In genomic region chr9:5186416-5187169, GRCh38 we compare ENCODE assay signal across 8 cellular contexts. TPM values are rescaled to one million over a fixed set of nuclear protein-coding genes. Genes with fewer than 3 reads are reported as not detected.
DNase-seq lines count a peak whose midpoint lies in the region; ATAC-seq, FAIRE-seq and TF ChIP-seq lines count a peak whose summit lies in the region.

No MANE protein-coding gene starts in this region.

- H2AFZ ChIP-seq in DND-41 (ENCODE audit: low read depth, low read length) = no peak overlapping the region

- H3K36me3 ChIP-seq in DND-41 (ENCODE audit: insufficient read depth, low read length) = no peaks in the 10 kb centered on the region
- H3K36me3 ChIP-seq in Panc1 (ENCODE audit: control insufficient read depth, insufficient read depth, low read length) = no peaks in the 10 kb centered on the region

- H3K9me3 ChIP-seq in DND-41 (ENCODE audit: insufficient read depth, low read length, severe bottlenecking) (no peaks in the 10 kb centered on the region), Panc1 (ENCODE audit: control insufficient read depth, insufficient read depth, low read depth, low read length) (no peaks in the 10 kb centered on the region)

- intact Hi-C loops in Panc1 (cut with micrococcal nuclease; ENCODE audit: unreplicated experiment) (loop anchor here (5.0 kb wide), 2 partner anchors 241 to 256 kb away; no protein-coding TSS in a partner anchor), posterior cingulate gyrus (cut with DNase I) (loop anchor here (5.0 kb wide), 2 partner anchors 256 to 406 kb away; no protein-coding TSS in a partner anchor)

- no peak overlapping the region for H3K9ac ChIP-seq in DND-41 (ENCODE audit: low read depth, low read length)

- H3K4me2 ChIP-seq in DND-41 (ENCODE audit: insufficient read depth, low read length) = no peak overlapping the region

- DNase-seq in DND-41 = peak; percentile 70
- peak; percentile 69 for DNase-seq in HT1080 (ENCODE audit: low read depth)
- DNase-seq in Panc1 (ENCODE audit: low read depth, low spot score) = no peak
- peak; percentile 81 for DNase-seq in activated effector memory CD4-positive, alpha-beta T cell treated with anti-CD3 and anti-CD28 coated beads, Interleukin-2, amount 50 U/mL, for 16 hours
- peak; percentile 41 for DNase-seq in frontal cortex (ENCODE audit: low spot score in 2 of 2)
- DNase-seq in posterior cingulate gyrus = peak in 7 of 10 donors; percentile 7 to 87 (median 42)

- ATAC-seq in DND-41 (ENCODE audit: insufficient read depth, low read depth) (peak; percentile 100), Panc1 (0 out of 2 replicates have a peak, but pooled peaks have one; percentile 62), GM21576 (IDR thresholded peaks at IDR 0.05; ENCODE audit: unreplicated experiment) (no peak), HG03439 (IDR thresholded peaks at IDR 0.05; ENCODE audit: unreplicated experiment) (no peak)

- POLR2A ChIA-PET in Panc1 (lab: Charles Lee) = no interaction called here

- BruUV-seq in Panc1 (replicated peaks; lab: Mats Ljungman, UMichigan) = no TSS peak

- H3K4me3 ChIP-seq in DND-41 (ENCODE audit: low read depth in 1 of 2, low read length in 2 of 2) (no peak overlapping the region), Panc1 (ENCODE audit: low read depth in 2 of 2, low read length in 2 of 2) (no peak overlapping the region)

- no peaks in the 10 kb centered on the region for H3K79me2 ChIP-seq in DND-41 (ENCODE audit: insufficient read depth, low read length)

- in situ Hi-C loops in Panc1 (cut with HindIII; ENCODE audit: low pct_unique_long_range_greater_than_20kb, low sequenced_read_pairs) = no loop called here

- peak; percentile 88 for TF ChIP-seq CTCF in DND-41 (IDR thresholded peaks at IDR 0.05; ENCODE audit: borderline replicate concordance, extremely low read depth, low read length, poor library complexity, severe bottlenecking)
- TF ChIP-seq CTCF in Panc1 (IDR thresholded peaks at IDR 0.05) = peak; percentile 66

- no peaks in the 10 kb centered on the region for H4K20me1 ChIP-seq in DND-41 (ENCODE audit: insufficient read depth, low read length)

- H3K27ac ChIP-seq in DND-41 (ENCODE audit: low read length) = no peak overlapping the region
- H3K27ac ChIP-seq in Panc1 (ENCODE audit: low read length) = no peak overlapping the region

- CTCF ChIA-PET in Panc1 (lab: Charles Lee) = interaction anchor here (0.5 to 1.1 kb wide), 4 partner anchors 239 to 426 kb away, joined by 3 to 10 read pairs (median 5); no protein-coding TSS in a partner anchor

- H3K27me3 ChIP-seq in DND-41 (ENCODE audit: insufficient read depth, low read length, poor library complexity) (no peaks in the 10 kb centered on the region), Panc1 (ENCODE audit: control insufficient read depth, insufficient read depth, low read length) (no peaks in the 10 kb centered on the region)

- FAIRE-seq in frontal cortex (lab: Jason Lieb, UNC) = no peak

- H3K4me1 ChIP-seq in DND-41 (ENCODE audit: insufficient read depth, low read length) = peaks cover 6% of the 10 kb centered on the region; the same call in 1 of the 2 replicates
- H3K4me1 ChIP-seq in Panc1 (ENCODE audit: control insufficient read depth, insufficient read depth, low read length) = no peaks in the 10 kb centered on the region

RNA-seq across cellular contexts. Expression of gene INSL6, which starts 1.2 kb away (rescaled TPM):
- total RNA-seq in HT1080 (2014; rRNA removed; shearing (Covaris generic)) = not detected in 2 replicates
- not detected in 2 replicates for polyA plus RNA-seq in HT1080 (2015; cell fraction: cytosol; rRNA removed)
- not detected in 2 replicates for polyA plus RNA-seq in HT1080 (2015; cell fraction: nucleus; rRNA removed)
- not detected for total RNA-seq in Panc1 (2021; ENCODE audit: unreplicated experiment)
- polyA plus RNA-seq in Panc1 (2012; ENCODE audit: insufficient read length) = not detected
- not detected for total RNA-seq in frontal cortex

RNA-seq across cellular contexts. Expression of gene INSL4, which starts 44.6 kb away (rescaled TPM):
- 0.33 and 0.39 TPM in 2 replicates for total RNA-seq in HT1080 (2014; rRNA removed; shearing (Covaris generic))
- 0.11 and 0.35 TPM in 2 replicates for polyA plus RNA-seq in HT1080 (2015; cell fraction: cytosol; rRNA removed)
- polyA plus RNA-seq in HT1080 (2015; cell fraction: nucleus; rRNA removed) = 0.25 and 0.33 TPM in 2 replicates
- total RNA-seq in Panc1 (2021; ENCODE audit: unreplicated experiment) = not detected
- not detected for polyA plus RNA-seq in Panc1 (2012; ENCODE audit: insufficient read length)
- not detected for total RNA-seq in frontal cortex

Comparison
In these comparisons a context has a peak if more than half of its experiments do, and no peak if none do; other contexts are left out.
1. ATAC-seq: peak in DND-41 (single experiment) and Panc1 (single experiment); none in GM21576 (single experiment) and HG03439 (single experiment).